ENCODE assay signal across 1 cellular context in genomic region chr17:28547623-28548416, GRCh38.
A peak's percentile ranks its signal among the peaks of the same experiment; 100 is the strongest.
TF ChIP-seq lines count a peak whose summit lies in the region.

No MANE protein-coding gene starts in this region.

TF ChIP-seq in IMR-90, 13 proteins besides CTCF, POLR2A, EP300 and RAD21:
- no peak for TF ChIP-seq USF2 (IDR thresholded peaks at IDR 0.05; ENCODE audit: low read depth, low read length)
- no peak for TF ChIP-seq NFE2L2 (IDR thresholded peaks at IDR 0.05; ENCODE audit: low read depth, low read length)
- TF ChIP-seq FOS (IDR thresholded peaks at IDR 0.05; ENCODE audit: low read depth, low read length): no peak
- TF ChIP-seq CEBPB (IDR thresholded peaks at IDR 0.05; ENCODE audit: low read depth, low read length): no peak
- no peak for TF ChIP-seq MAZ (IDR thresholded peaks at IDR 0.05; ENCODE audit: borderline replicate concordance, low read depth, low read length)
- peak; percentile 53 for TF ChIP-seq SMC3 (IDR thresholded peaks at IDR 0.05; ENCODE audit: low read depth, low read length)
- no peak for TF ChIP-seq BHLHE40 (IDR thresholded peaks at IDR 0.05; ENCODE audit: low read depth, low read length)
